In the genomic region with DNA sequence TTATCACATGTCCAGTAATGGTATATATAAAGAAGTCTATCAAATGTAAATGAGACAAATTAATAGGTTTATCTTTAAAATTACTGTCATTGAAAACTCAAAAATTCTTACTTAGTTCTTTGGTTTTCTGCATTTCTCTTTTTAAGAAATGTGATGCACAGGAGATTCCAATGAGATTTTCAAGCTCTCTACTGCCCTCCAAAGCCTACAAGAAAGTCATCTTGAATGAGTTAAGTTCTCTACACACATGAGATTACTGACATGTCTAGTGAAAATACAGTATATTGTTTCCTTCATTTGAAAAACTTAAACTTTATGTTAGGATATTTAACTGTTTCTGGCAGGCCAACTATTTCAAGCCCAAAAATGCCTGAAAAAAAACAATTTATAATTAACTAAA, we compare ENCODE assay signal across 11 cellular contexts.
DNase-seq lines count a peak whose midpoint lies in the region; ATAC-seq and TF ChIP-seq lines count a peak whose summit lies in the region.
"Had no signal": no experiment of that assay in that cellular context is flagged by ENCODE, and none has a peak within 500 bp of the region (broad histone marks: within the 10 kb centered on the region; RNA-seq: fewer than 3 reads in every experiment).

No MANE protein-coding gene starts in this region.

- no peaks in the 10 kb centered on the region for H3K27me3 ChIP-seq in cardiac muscle cell
- no peaks in the 10 kb centered on the region for H3K27me3 ChIP-seq in gastrocnemius medialis
- H3K27me3 ChIP-seq: ascending aorta had no signal

- H3K4me3 ChIP-seq in cardiac muscle cell (no peak overlapping the region), epithelial cell of esophagus (ENCODE audit: low read length) (no peak overlapping the region), gastrocnemius medialis (no peak overlapping the region)
- H3K4me3 ChIP-seq: ascending aorta had no signal

- H3K27ac ChIP-seq in cardiac muscle cell (no peak overlapping the region), gastrocnemius medialis (no peak overlapping the region)
- H3K27ac ChIP-seq: ascending aorta had no signal

- in situ Hi-C loops in gastrocnemius medialis (cut with MboI; ENCODE audit: low sequenced_read_pairs in 4 of 4), result no loop called here

- intact Hi-C loops in Right ventricle myocardium superior (cut with DNase I) (no loop called here), gastrocnemius medialis (cut with DNase I; ENCODE audit: low total_unique reads) (no loop called here)

- TF ChIP-seq POLR2A in gastrocnemius medialis (IDR thresholded peaks at IDR 0.05), result no peak

- H3K9me3 ChIP-seq in cardiac muscle cell (ENCODE audit: low read depth) (no peaks in the 10 kb centered on the region), gastrocnemius medialis (no peaks in the 10 kb centered on the region)
- H3K9me3 ChIP-seq: ascending aorta had no signal

- ATAC-seq in Right ventricle myocardium superior (ENCODE audit: poor library complexity), result no peak
- ATAC-seq in gastrocnemius medialis, result no peak
- ATAC-seq in HG03175 (IDR thresholded peaks at IDR 0.05; ENCODE audit: unreplicated experiment), result no peak

- H3K4me3 Mint-ChIP-seq in type B pancreatic cell, result no peak overlapping the region
- H3K4me3 Mint-ChIP-seq: CD4-positive, CD25-positive, alpha-beta regulatory T cell had no signal

- TF ChIP-seq CTCF in cardiac muscle cell (IDR thresholded peaks at IDR 0.05; ENCODE audit: low read depth, low read length), result peak; percentile 35
- peak; percentile 25 for TF ChIP-seq CTCF in epithelial cell of esophagus (IDR thresholded peaks at IDR 0.05; ENCODE audit: insufficient read depth, low read depth, low read length, missing control alignments)
- peak; percentile 48 for TF ChIP-seq CTCF in type B pancreatic cell (conservative IDR thresholded peaks at IDR 0.05)
- TF ChIP-seq CTCF in gastrocnemius medialis (IDR thresholded peaks at IDR 0.05 in 4 of 5, conservative IDR thresholded peaks at IDR 0.05 in 1 of 5), result no peak

- no peaks in the 10 kb centered on the region for H3K4me1 Mint-ChIP-seq in type B pancreatic cell (ENCODE audit: unreplicated experiment)
- H3K4me1 Mint-ChIP-seq: CD4-positive, CD25-positive, alpha-beta regulatory T cell had no signal

- no peak overlapping the region for H3K27ac Mint-ChIP-seq in type B pancreatic cell
- H3K27ac Mint-ChIP-seq: CD4-positive, CD25-positive, alpha-beta regulatory T cell had no signal

- H3K36me3 Mint-ChIP-seq in type B pancreatic cell, result peaks cover 3% of the 10 kb centered on the region

- H3K27me3 Mint-ChIP-seq in type B pancreatic cell, result no peaks in the 10 kb centered on the region
- H3K27me3 Mint-ChIP-seq: CD4-positive, CD25-positive, alpha-beta regulatory T cell had no signal

- DNase-seq in cardiac muscle cell (ENCODE audit: low read depth in 1 of 2, low spot score in 1 of 2) (peak in 1 of 2 donors; percentile 38), Right ventricle myocardium superior (no peak), RPMI7951 (ENCODE audit: low read depth) (peak; percentile 21), epithelial cell of esophagus (ENCODE audit: low read depth) (peak; percentile 23), type B pancreatic cell (ENCODE audit: extremely low spot score, unreplicated experiment) (no peak), gastrocnemius medialis (no peak), anterior cingulate cortex (lab: John Stamatoyannopoulos, UW) (no peak)
- DNase-seq: NCI-H2029 had no signal

- no peaks in the 10 kb centered on the region for H3K36me3 ChIP-seq in cardiac muscle cell
- no peaks in the 10 kb centered on the region for H3K36me3 ChIP-seq in gastrocnemius medialis
- H3K36me3 ChIP-seq: ascending aorta had no signal

- H3K4me1 ChIP-seq in cardiac muscle cell (ENCODE audit: low read depth), result no peaks in the 10 kb centered on the region
- no peaks in the 10 kb centered on the region for H3K4me1 ChIP-seq in gastrocnemius medialis
- H3K4me1 ChIP-seq: ascending aorta had no signal

- no peaks in the 10 kb centered on the region for H3K9me3 Mint-ChIP-seq in type B pancreatic cell

Comparison
In these comparisons a context has a peak if more than half of its experiments do, and no peak if none do; other contexts are left out.
1. DNase-seq: peak in RPMI7951 (single experiment) and epithelial cell of esophagus (single experiment); none in Right ventricle myocardium superior (single experiment), type B pancreatic cell (single experiment), gastrocnemius medialis (0 of 2) and anterior cingulate cortex (0 of 58).
2. CTCF ChIP-seq: peak in cardiac muscle cell (single experiment), epithelial cell of esophagus (single experiment) and type B pancreatic cell (single experiment); none in gastrocnemius medialis (0 of 5).